Comparison of ENCODE assay signal across 1 cellular context in genomic region chr17:16286009-16286946, GRCh38.
TF ChIP-seq lines count a peak whose summit lies in the region.

No MANE protein-coding gene starts in this region.

TF ChIP-seq in K562, 482 proteins besides CTCF, POLR2A, EP300 and RAD21 (continued from another document):
- TF ChIP-seq CEBPG (CRISPR knock-in tag; IDR thresholded peaks at IDR 0.05) (peak; percentile 69), CEBPG (tag; conservative IDR thresholded peaks at IDR 0.05 in 1 of 2, IDR thresholded peaks at IDR 0.05 in 1 of 2) (peak; percentile 64 to 79; a peak in 3 of 4 replicates), HBP1 (CRISPR knock-in tag; IDR thresholded peaks at IDR 0.05) (0 out of 2 replicates have a peak, but pooled peaks have one; percentile 20), NR2C2 (CRISPR knock-in tag; IDR thresholded peaks at IDR 0.05) (peak; percentile 74), NR2C2 (tag; IDR thresholded peaks at IDR 0.05) (peak; percentile 97), HMG20A (CRISPR knock-in tag; conservative IDR thresholded peaks at IDR 0.05) (no peak), SMAD4 (CRISPR knock-in tag; conservative IDR thresholded peaks at IDR 0.05) (0 out of 2 replicates have a peak, but pooled peaks have one; percentile 70), BCOR (IDR thresholded peaks at IDR 0.05) (0 out of 2 replicates have a peak, but pooled peaks have one; percentile 6), CREM (IDR thresholded peaks at IDR 0.05; ENCODE audit: low read depth) (peak; percentile 58), RFX1 (IDR thresholded peaks at IDR 0.05) (no peak), NRF1 (conservative IDR thresholded peaks at IDR 0.05 in 1 of 2, IDR thresholded peaks at IDR 0.05 in 1 of 2) (peak; percentile 58 to 69; a peak in 3 of 4 replicates), BHLHE40 (IDR thresholded peaks at IDR 0.05; ENCODE audit: low read length) (peak; percentile 36), TBP (optimal IDR thresholded peaks at IDR 0.05; ENCODE audit: low read depth, low read length) (peak; percentile 60), TFAP4 (CRISPR knock-in tag; IDR thresholded peaks at IDR 0.05; ENCODE audit: borderline replicate concordance) (peak; percentile 81; the same call in 1 of the 2 replicates), ZNF384 (IDR thresholded peaks at IDR 0.05; ENCODE audit: low read depth, low read length) (peak; percentile 9; the same call in 1 of the 2 replicates), SAFB2 (IDR thresholded peaks at IDR 0.05; ENCODE audit: borderline replicate concordance, low read depth, low read length, severe bottlenecking) (no peak), ZNF175 (CRISPR knock-in tag; IDR thresholded peaks at IDR 0.05; ENCODE audit: low read depth) (peak; percentile 61), THAP7 (CRISPR knock-in tag; IDR thresholded peaks at IDR 0.05) (no peak), TEAD4 (IDR thresholded peaks at IDR 0.05; ENCODE audit: low read length) (peak; percentile 19), TEAD4 (CRISPR knock-in tag; IDR thresholded peaks at IDR 0.05; ENCODE audit: borderline replicate concordance) (no peak), MYC (IDR thresholded peaks at IDR 0.05; ENCODE audit: low read depth, low read length) (peak; percentile 32; the same call in 1 of the 2 replicates), MYC (CRISPR knock-in tag; IDR thresholded peaks at IDR 0.05; ENCODE audit: borderline replicate concordance, low read depth) (no peak), NEUROD1 (IDR thresholded peaks at IDR 0.05; ENCODE audit: borderline replicate concordance, low read depth, low read length, partially characterized antibody) (no peak), PCBP1 (IDR thresholded peaks at IDR 0.05; ENCODE audit: low read depth, low read length, poor library complexity, severe bottlenecking) (no peak), GMEB1 (CRISPR knock-in tag; IDR thresholded peaks at IDR 0.05) (no peak)
